ENCODE assay signal across 14 cellular contexts in genomic region chr19:6663236-6664187, GRCh38. TPM values are rescaled to one million over a fixed set of nuclear protein-coding genes. Genes with fewer than 3 reads are reported as not detected.
DNase-seq lines count a peak whose midpoint lies in the region; ATAC-seq, FAIRE-seq and TF ChIP-seq lines count a peak whose summit lies in the region.
"Had no signal": no experiment of that assay in that cellular context is flagged by ENCODE, and none has a peak within 500 bp of the region (broad histone marks: within the 10 kb centered on the region; RNA-seq: fewer than 3 reads in every experiment).

No MANE protein-coding gene starts in this region.

- H3K9me3 ChIP-seq in breast epithelium (no peaks in the 10 kb centered on the region), endodermal cell (ENCODE audit: control insufficient read depth, low read length) (peaks cover 63% of the 10 kb centered on the region), ovary (no peaks in the 10 kb centered on the region), Karpas-422 (ENCODE audit: low read length) (no peaks in the 10 kb centered on the region)
- H3K9me3 ChIP-seq: HAP-1, SK-N-SH had no signal

- TSS peak; percentile 30 for BruUV-seq in MCF 10A (replicated peaks; lab: Mats Ljungman, UMichigan)

- WGBS in endodermal cell (ENCODE audit: insufficient coverage in 1 of 2, insufficient read length in 1 of 2), 2 experiments: 78 to 82% methylated on average over 7 to 11 of the region's 13 CpGs
- WGBS in ovary, 3 donors: 76 to 85% (median 80%) methylated on average over 13 of the region's 13 CpGs

- H3K9me2 ChIP-seq in Karpas-422 (replicated peaks; ENCODE audit: insufficient read depth, low read length): no peaks in the 10 kb centered on the region
- H3K9me2 ChIP-seq: SK-N-SH had no signal

- ATAC-seq in GM21529 (IDR thresholded peaks at IDR 0.05; ENCODE audit: unreplicated experiment): no peak

- H3K27ac ChIP-seq in breast epithelium (no peak overlapping the region), endodermal cell (ENCODE audit: low read depth, low read length) (no peak overlapping the region), ovary (no peak overlapping the region), Karpas-422 (ENCODE audit: low read length) (no peak overlapping the region)
- H3K27ac ChIP-seq: neural progenitor cell had no signal

- no peaks in the 10 kb centered on the region for H3K27me3 Mint-ChIP-seq in MCF 10A (ENCODE audit: insufficient read depth, unreplicated experiment)
- no peaks in the 10 kb centered on the region for H3K27me3 Mint-ChIP-seq in endodermal cell (ENCODE audit: insufficient read depth)

- H3K9me3 Mint-ChIP-seq in MCF 10A (ENCODE audit: unreplicated experiment) (no peaks in the 10 kb centered on the region), endodermal cell (peaks cover 16% of the 10 kb centered on the region)
- H3K9me3 Mint-ChIP-seq: neural progenitor cell had no signal

- no peak overlapping the region for H3K4me3 Mint-ChIP-seq in MCF 10A (ENCODE audit: unreplicated experiment)
- H3K4me3 Mint-ChIP-seq in endodermal cell: no peak overlapping the region
- H3K4me3 Mint-ChIP-seq: neural progenitor cell had no signal

- no peak overlapping the region for H3K27ac Mint-ChIP-seq in MCF 10A (ENCODE audit: low read depth, unreplicated experiment)
- H3K27ac Mint-ChIP-seq in endodermal cell: no peak overlapping the region
- H3K27ac Mint-ChIP-seq: neural progenitor cell had no signal

- intact Hi-C loops in MCF 10A (cut with micrococcal nuclease) (no loop called here), breast epithelium (cut with DNase I; ENCODE audit: low total_unique reads) (no loop called here), ovary (cut with DNase I) (no loop called here)

- H3K79me2 ChIP-seq in Karpas-422 (ENCODE audit: low read length): no peaks in the 10 kb centered on the region

- CTCF ChIA-PET in MCF 10A (lab: Yijun Ruan, JAX): no interaction called here

- no peaks in the 10 kb centered on the region for H3K4me1 ChIP-seq in breast epithelium
- H3K4me1 ChIP-seq in endodermal cell (ENCODE audit: control insufficient read depth, insufficient read depth, low read length): no peaks in the 10 kb centered on the region
- H3K4me1 ChIP-seq in ovary (ENCODE audit: insufficient read depth): no peaks in the 10 kb centered on the region
- no peaks in the 10 kb centered on the region for H3K4me1 ChIP-seq in Karpas-422 (ENCODE audit: low read length)
- H3K4me1 ChIP-seq: HAP-1, neural progenitor cell had no signal

- no peaks in the 10 kb centered on the region for H4K20me1 ChIP-seq in Karpas-422 (ENCODE audit: insufficient read depth, low read depth, low read length)

- H3K36me3 Mint-ChIP-seq in MCF 10A (ENCODE audit: insufficient read depth, unreplicated experiment): peaks cover 28% of the 10 kb centered on the region
- H3K36me3 Mint-ChIP-seq in endodermal cell (ENCODE audit: low read depth): peaks cover 12% of the 10 kb centered on the region
- H3K36me3 Mint-ChIP-seq: neural progenitor cell had no signal

- DNase-seq in MCF 10A (ENCODE audit: unreplicated experiment): peak; percentile 28
- no peak for DNase-seq in breast epithelium (ENCODE audit: low spot score in 2 of 2)
- DNase-seq in T-helper 22 cell (ENCODE audit: low read depth): peak; percentile 32
- no peak for DNase-seq in endodermal cell
- no peak for DNase-seq in urothelium cell line (ENCODE audit: low spot score)
- DNase-seq in ovary: no peak
- no peak for DNase-seq in Karpas-422
- DNase-seq: C1 segment of cervical spinal cord, NCI-H526, SK-N-SH had no signal

- TF ChIP-seq EP300 in ovary (IDR thresholded peaks at IDR 0.05): no peak

- TF ChIP-seq CTCF in MCF 10A (IDR thresholded peaks at IDR 0.05; ENCODE audit: unreplicated experiment) (no peak), breast epithelium (IDR thresholded peaks at IDR 0.05) (no peak), endodermal cell (conservative IDR thresholded peaks at IDR 0.05) (no peak), ovary (IDR thresholded peaks at IDR 0.05) (no peak)

- H3K4me1 Mint-ChIP-seq in MCF 10A (ENCODE audit: insufficient read depth, unreplicated experiment) (peaks cover 6% of the 10 kb centered on the region), endodermal cell (peaks cover 3% of the 10 kb centered on the region)
- H3K4me1 Mint-ChIP-seq: neural progenitor cell had no signal

- no peak overlapping the region for H2AFZ ChIP-seq in Karpas-422 (ENCODE audit: low read length)
- H2AFZ ChIP-seq: neural progenitor cell had no signal

- H3K27me3 ChIP-seq in breast epithelium: peaks cover 0 to 11% of the 10 kb centered on the region in 2 donors
- no peaks in the 10 kb centered on the region for H3K27me3 ChIP-seq in endodermal cell (ENCODE audit: control insufficient read depth, insufficient read depth, low read length, poor library complexity, severe bottlenecking)
- no peaks in the 10 kb centered on the region for H3K27me3 ChIP-seq in ovary
- H3K27me3 ChIP-seq in Karpas-422 (ENCODE audit: low read length): no peaks in the 10 kb centered on the region
- H3K27me3 ChIP-seq: neural progenitor cell had no signal

- H3K9ac ChIP-seq in endodermal cell (ENCODE audit: extremely low read depth, low read length, poor library complexity, severe bottlenecking): no peak overlapping the region
- no peak overlapping the region for H3K9ac ChIP-seq in Karpas-422 (ENCODE audit: low read length)
- H3K9ac ChIP-seq: neural progenitor cell, SK-N-SH had no signal

- H3K4me3 ChIP-seq in breast epithelium (no peak overlapping the region), endodermal cell (ENCODE audit: low read length) (peak overlapping the region; percentile 72), ovary (no peak overlapping the region), Karpas-422 (ENCODE audit: low read length) (no peak overlapping the region)
- H3K4me3 ChIP-seq: HAP-1, neural progenitor cell had no signal

- peak; percentile 86 for FAIRE-seq in urothelium cell line (lab: Jason Lieb, UNC)

- POLR2A ChIA-PET in MCF 10A (lab: Yijun Ruan, JAX): interaction anchor here (0.8 kb wide), 1 partner anchor 35 kb away, joined by 3 read pairs; no protein-coding TSS in a partner anchor

- H3K36me3 ChIP-seq in breast epithelium (no peaks in the 10 kb centered on the region), endodermal cell (ENCODE audit: control insufficient read depth, insufficient read depth, low read length) (no peaks in the 10 kb centered on the region), ovary (no peaks in the 10 kb centered on the region), Karpas-422 (ENCODE audit: insufficient read depth, low read length) (no peaks in the 10 kb centered on the region)
- H3K36me3 ChIP-seq: HAP-1, neural progenitor cell had no signal

- TF ChIP-seq POLR2A in breast epithelium (IDR thresholded peaks at IDR 0.05) (no peak), ovary (IDR thresholded peaks at IDR 0.05) (no peak)

- no peak overlapping the region for H3K4me2 ChIP-seq in Karpas-422 (ENCODE audit: low read depth, low read length, poor library complexity, severe bottlenecking)
- H3K4me2 ChIP-seq: neural progenitor cell, SK-N-SH had no signal

RNA-seq across cellular contexts. Expression of gene TNFSF14, which starts 6.4 kb away (rescaled TPM):
- total RNA-seq in MCF 10A (2022) (12.1 and 12.2 TPM in 2 replicates), breast epithelium (1 to 10 TPM in 2 of 3 donors, under 1 TPM in 1; 0.96 to 8.3 (median 2.9) TPM), endodermal cell (under 1 TPM; 0.18 to 0.88 TPM), ovary (1 to 10 TPM in 6 of 7 donors, under 1 TPM in 1; 0.58 to 9.3 (median 3.7) TPM)
- polyA plus RNA-seq in endodermal cell (2013, experiment 1 of 2): 0.11 TPM
- not detected for polyA plus RNA-seq in endodermal cell (2013, experiment 2 of 2)
- polyA plus RNA-seq in ovary: 1 to 10 TPM; 1.4 to 1.5 TPM
- total RNA-seq in Karpas-422 (2014; rRNA removed; shearing (Covaris generic); ENCODE audit: low replicate concordance): 1.8 TPM in 1 of 2 replicates, not detected in the other
- total RNA-seq: chondrocyte had no signal
- polyA plus RNA-seq: SK-N-SH had no signal

RNA-seq across cellular contexts. Expression of gene C3, which starts 56.9 kb away (rescaled TPM):
- 842 and 872 TPM in 2 replicates for total RNA-seq in MCF 10A (2022)
- total RNA-seq in breast epithelium: 1,000 to 10,000 TPM in 2 of 3 donors, 100 to 1,000 TPM in 1; 856 to 1,298 (median 1,115) TPM
- total RNA-seq in endodermal cell: 10 to 100 TPM; 13.7 to 23.5 TPM
- 1.6 TPM for polyA plus RNA-seq in endodermal cell (2013, experiment 1 of 2)
- 1.8 TPM for polyA plus RNA-seq in endodermal cell (2013, experiment 2 of 2)
- total RNA-seq in ovary: 1,000 to 10,000 TPM in 4 of 7 donors, 100 to 1,000 TPM in 3; 130 to 3,887 (median 1,173) TPM
- polyA plus RNA-seq in ovary: 1,000 to 10,000 TPM in 1 of 2 donors, 100 to 1,000 TPM in 1; 430 to 1,351 TPM
- total RNA-seq in Karpas-422 (2014; rRNA removed; shearing (Covaris generic); ENCODE audit: low replicate concordance): not detected in 2 replicates

Comparison
In these comparisons a context has a peak if more than half of its experiments do, and no peak if none do; other contexts are left out.
1. DNase-seq: peak in MCF 10A (single experiment) and T-helper 22 cell (single experiment); none in breast epithelium (0 of 2), endodermal cell (single experiment), urothelium cell line (single experiment), ovary (0 of 5) and Karpas-422 (single experiment).
2. RNA of gene C3, which starts 56.9 kb away (total RNA-seq): 130 to 3,887 TPM in ovary, 856 to 1,298 TPM in breast epithelium, 842 to 872 TPM in MCF 10A and 13.7 to 23.5 TPM in endodermal cell; not detected in Karpas-422; every median in the first group is over 10 times any median in the second.